ENCODE assay signal across 9 cellular contexts in the genomic region with DNA sequence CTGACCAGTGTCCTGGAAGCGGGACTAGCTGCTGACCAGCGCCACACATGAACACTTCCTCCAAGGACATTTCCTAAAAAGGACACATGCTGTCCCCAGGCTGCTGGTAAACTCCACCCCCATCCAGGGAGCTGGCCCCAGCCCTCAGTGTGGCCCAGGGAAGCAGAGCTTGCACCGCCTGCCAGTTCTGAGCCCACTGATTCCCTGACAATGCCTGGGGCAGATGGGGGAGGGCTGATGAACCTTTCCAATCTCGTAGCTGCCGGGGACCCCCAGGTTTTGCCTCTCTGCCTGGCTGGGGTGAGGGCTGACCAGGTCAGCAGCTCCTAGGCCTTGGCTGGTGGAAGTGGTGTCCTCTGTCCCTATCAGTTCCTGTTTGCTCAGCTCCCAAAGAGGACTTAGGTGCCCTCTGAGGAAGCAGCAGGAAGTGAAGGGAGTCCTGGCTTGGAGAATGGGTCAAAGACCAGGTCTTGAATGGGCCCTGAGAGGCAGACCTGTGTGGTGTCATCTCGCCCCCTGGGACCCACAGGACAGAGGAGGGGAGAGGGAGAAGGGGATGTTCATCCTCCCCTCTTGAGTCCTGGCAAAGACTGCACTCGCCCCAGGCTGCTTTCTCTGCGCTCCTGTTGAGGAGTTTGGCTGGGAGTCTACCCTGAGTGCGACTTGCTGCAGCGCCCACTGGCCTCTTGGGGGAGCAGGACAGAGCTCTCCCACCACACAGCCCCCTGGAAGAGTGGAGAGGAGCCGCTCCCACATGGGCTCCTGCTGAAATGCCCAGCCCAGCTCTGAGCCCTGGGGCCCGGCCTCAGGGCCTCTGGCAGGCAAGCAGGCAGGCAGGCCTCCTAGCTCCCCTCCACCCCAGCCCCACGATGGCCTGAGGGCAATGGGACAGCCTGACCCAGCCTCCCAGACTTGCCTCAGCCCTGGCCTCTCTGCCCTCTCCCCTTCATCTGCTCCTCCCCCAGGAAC. TPM values are rescaled to one million over a fixed set of nuclear protein-coding genes. Genes with fewer than 3 reads are reported as not detected.
A peak's percentile ranks its signal among the peaks of the same experiment; 100 is the strongest.
DNase-seq lines count a peak whose midpoint lies in the region; ATAC-seq and TF ChIP-seq lines count a peak whose summit lies in the region.
"Had no signal": no experiment of that assay in that cellular context is flagged by ENCODE, and none has a peak within 500 bp of the region (broad histone marks: within the 10 kb centered on the region; RNA-seq: fewer than 3 reads in every experiment).

No MANE protein-coding gene starts in this region.

- peaks cover 0 to 8% of the 10 kb centered on the region in 2 donors for H3K27me3 ChIP-seq in stomach smooth muscle (ENCODE audit: control insufficient read depth in 1 of 2, insufficient read depth in 2 of 2, low read length in 2 of 2)
- H3K27me3 ChIP-seq in H7 (ENCODE audit: control insufficient read depth, insufficient read depth, low read length), result peaks cover 5% of the 10 kb centered on the region; the same call in 1 of the 2 replicates

- CTCF ChIA-PET in HEK293 (lab: Yijun Ruan, JAX), result interaction anchor here (0.6 to 4.8 kb wide), 8 partner anchors 11 to 159 kb away, joined by 3 to 42 read pairs (median 8); partner anchors contain the start of gene PDK2

- H3K27ac ChIP-seq in HEK293 (ENCODE audit: extremely low read depth, low read depth, low read length) (no peak overlapping the region; the same call in 1 of the 2 replicates), stomach smooth muscle (ENCODE audit: low read length) (peak overlapping the region; percentile 96)

- POLR2A ChIA-PET in HEK293 (lab: Yijun Ruan, JAX), result interaction anchor here (0.6 to 1.9 kb wide), 6 partner anchors 9 to 88 kb away, joined by 3 to 6 read pairs (median 4); partner anchors contain the start of gene PDK2

- H3K4me3 ChIP-seq in HEK293 (ENCODE audit: low read depth, low read length) (no peak overlapping the region), choroid plexus epithelial cell (ENCODE audit: low read depth, low read length) (no peak overlapping the region), stomach smooth muscle (ENCODE audit: low read length in 2 of 2) (peak overlapping the region in 1 of 2 donors; percentile 8), H7 (ENCODE audit: insufficient read depth, low read depth, low read length) (no peak overlapping the region)

- H3K36me3 ChIP-seq in HEK293 (ENCODE audit: control insufficient read depth in 2 of 2, insufficient read depth in 1 of 2, low read length in 2 of 2) (peaks cover 0 to 41% of the 10 kb centered on the region in 2 experiments; a peak in 1 of 3 replicates), stomach smooth muscle (ENCODE audit: control insufficient read depth in 2 of 2, insufficient read depth in 2 of 2, low read length in 2 of 2) (peaks cover 13 to 21% of the 10 kb centered on the region in 2 donors), H7 (replicated peaks; ENCODE audit: control insufficient read depth, insufficient read depth, low read length) (no peaks in the 10 kb centered on the region; the same call in 1 of the 2 replicates)

- TF ChIP-seq CTCF in HEK293 (tag by site-specific recombination; IDR thresholded peaks at IDR 0.05), result peak; percentile 36; the same call in 1 of the 2 replicates
- peak; percentile 7 for TF ChIP-seq CTCF in choroid plexus epithelial cell (conservative IDR thresholded peaks at IDR 0.05; ENCODE audit: low read depth, low read length)

- no peaks in the 10 kb centered on the region for H3K9me3 ChIP-seq in HEK293 (ENCODE audit: control insufficient read depth, insufficient read depth, low read depth, low read length)
- no peaks in the 10 kb centered on the region for H3K9me3 ChIP-seq in stomach smooth muscle (ENCODE audit: control insufficient read depth in 2 of 2, low read length in 2 of 2)

- no peaks in the 10 kb centered on the region for H3K4me1 ChIP-seq in HEK293 (ENCODE audit: control insufficient read depth, insufficient read depth, low read length)
- peaks cover 40% of the 10 kb centered on the region for H3K4me1 ChIP-seq in stomach smooth muscle (ENCODE audit: control insufficient read depth, insufficient read depth, low read length)

- peak overlapping the region; percentile 31 to 71 for H3K9ac ChIP-seq in stomach smooth muscle (ENCODE audit: low read length in 2 of 2)

- peak; percentile 60 for ATAC-seq in left lobe of liver
- no peak for ATAC-seq in HG03135 (IDR thresholded peaks at IDR 0.05; ENCODE audit: unreplicated experiment)
- no peak for ATAC-seq in GM21390 (IDR thresholded peaks at IDR 0.05; ENCODE audit: unreplicated experiment)

- no peak for DNase-seq in choroid plexus epithelial cell (ENCODE audit: low read depth)
- DNase-seq in left lobe of liver (ENCODE audit: low spot score), result no peak
- DNase-seq in H7, result no peak
- no peak for DNase-seq in NCI-H146 treated with DMSO at 0.1 percent for 48 hours (lab: John Stamatoyannopoulos, UW; ENCODE audit: unreplicated experiment)

TF ChIP-seq in HEK293, 187 proteins besides CTCF, POLR2A, EP300 and RAD21:
- no peak for TF ChIP-seq ZBTB7A (tag by site-specific recombination; IDR thresholded peaks at IDR 0.05; ENCODE audit: low read depth)
- no peak for TF ChIP-seq REST (tag by site-specific recombination; IDR thresholded peaks at IDR 0.05)
- no peak for TF ChIP-seq ZSCAN18 (tag by site-specific recombination; IDR thresholded peaks at IDR 0.05)
- no peak for TF ChIP-seq ZNF510 (tag by site-specific recombination; IDR thresholded peaks at IDR 0.05; ENCODE audit: insufficient replicate concordance)

RNA-seq across cellular contexts. Expression of gene PDK2, which starts 16.8 kb away (rescaled TPM):
- 52.0 TPM for total RNA-seq in left lobe of liver
- 13.5 and 14.2 TPM in 2 replicates for total RNA-seq in H7 (2014; rRNA removed; shearing (Covaris generic))

RNA-seq across cellular contexts. Expression of gene SAMD14, which starts 18.0 kb away (rescaled TPM):
- total RNA-seq in left lobe of liver, result 1.9 TPM
- 7.8 and 8.2 TPM in 2 replicates for total RNA-seq in H7 (2014; rRNA removed; shearing (Covaris generic))

RNA-seq across cellular contexts. Expression of gene PPP1R9B, which starts 38.5 kb away (rescaled TPM):
- 18.1 TPM for total RNA-seq in left lobe of liver
- total RNA-seq in H7 (2014; rRNA removed; shearing (Covaris generic)), result 15.0 and 21.1 TPM in 2 replicates

RNA-seq across cellular contexts. Expression of gene SGCA, which starts 53.8 kb away (rescaled TPM):
- 1.0 TPM for total RNA-seq in left lobe of liver
- total RNA-seq in H7 (2014; rRNA removed; shearing (Covaris generic)), result 0.52 and 1.1 TPM in 2 replicates
- total RNA-seq: frontal cortex had no signal

RNA-seq across cellular contexts. Expression of gene ITGA3, which starts 56.1 kb away (rescaled TPM):
- 2.7 TPM for total RNA-seq in left lobe of liver
- total RNA-seq in H7 (2014; rRNA removed; shearing (Covaris generic)), result 20.0 and 24.0 TPM in 2 replicates
